In the genomic region with DNA sequence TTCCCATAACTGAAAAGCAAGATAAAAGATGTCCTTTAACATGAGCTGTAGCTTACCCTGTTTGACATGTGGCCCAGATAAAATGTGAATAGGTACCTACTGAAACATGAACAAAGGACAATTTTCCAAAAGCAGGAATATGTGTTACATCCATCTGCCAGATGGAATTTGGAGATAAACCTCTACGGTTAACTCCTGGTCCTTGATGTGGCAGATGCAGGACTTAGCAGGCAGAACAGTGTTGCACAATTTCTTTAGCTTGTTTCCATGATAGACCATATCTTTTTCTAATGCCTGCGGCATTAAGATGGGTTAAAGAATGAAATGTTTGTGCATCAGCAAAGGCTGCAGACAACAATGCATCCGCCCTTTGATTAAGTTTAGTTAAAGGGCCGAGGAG, we compare ENCODE assay signal across 9 cellular contexts. TPM values are rescaled to one million over a fixed set of nuclear protein-coding genes. Genes with fewer than 3 reads are reported as not detected.
"Had no signal": no experiment of that assay in that cellular context is flagged by ENCODE, and none has a peak within 500 bp of the region (broad histone marks: within the 10 kb centered on the region; RNA-seq: fewer than 3 reads in every experiment).

No MANE protein-coding gene starts in this region.

RNA-seq across cellular contexts. Expression of a gene that starts 14.6 kb away (rescaled TPM):
- total RNA-seq: activated CD4-positive, alpha-beta memory T cell treated with anti-CD3 and anti-CD28 coated beads, Interleukin-2, amount 10 ng/mL, durations not matched to agents 7 days and 5 days; activated CD8-positive, alpha-beta memory T cell treated with anti-CD3 and anti-CD28 coated beads for 36 hours; activated naive CD4-positive, alpha-beta T cell treated with anti-CD3 and anti-CD28 coated beads for 36 hours; activated T-helper 17 cell treated with anti-CD3 and anti-CD28 coated beads, Interleukin-2, amount 50 U/mL, for 72 hours; MCF 10A; OCI-LY7; SJSA1; T-helper 17 cell had no signal
- polyA plus RNA-seq: cardiac muscle cell had no signal
